Comparison of ENCODE assay signal across 19 cellular contexts in genomic region chr18:28039078-28039477, GRCh38.
DNase-seq lines count a peak whose midpoint lies in the region; ATAC-seq and TF ChIP-seq lines count a peak whose summit lies in the region.
"Had no signal": no experiment of that assay in that cellular context is flagged by ENCODE, and none has a peak within 500 bp of the region (broad histone marks: within the 10 kb centered on the region; RNA-seq: fewer than 3 reads in every experiment).

No MANE protein-coding gene starts in this region.

- H3K4me2 ChIP-seq in IMR-90 (ENCODE audit: low read depth, low read length) (no peak overlapping the region), mammary epithelial cell (ENCODE audit: insufficient read depth, low read depth, low read length) (no peak overlapping the region)

- H2BK15ac ChIP-seq in IMR-90 (ENCODE audit: low read depth, low read length) = no peak overlapping the region

- no peak overlapping the region for H4K8ac ChIP-seq in IMR-90 (ENCODE audit: low read depth in 2 of 2, low read length in 2 of 2)

- no peak overlapping the region for H3K23ac ChIP-seq in IMR-90 (ENCODE audit: low read depth, low read length)

- WGBS in IMR-90 (ENCODE audit: extremely low coverage in 2 of 2, insufficient read length in 1 of 2), 2 experiments = 95% methylated on average over 3 of the region's 5 CpGs; no CpG with 5 or more reads in 1 of the 2 experiments
- WGBS in mammary epithelial cell (ENCODE audit: low coverage, missing lambda C conversion rate) = 89% methylated on average over 5 of the region's 5 CpGs

- no peak overlapping the region for H4K91ac ChIP-seq in IMR-90 (ENCODE audit: insufficient read depth, low read depth, low read length)

- POLR2A ChIA-PET in IMR-90 (lab: Charles Lee; ENCODE audit: unreplicated experiment) = no interaction called here

- no peak overlapping the region for H3K18ac ChIP-seq in IMR-90 (ENCODE audit: low read depth, low read length)

- H3K4me3 ChIP-seq in IMR-90 (ENCODE audit: insufficient read depth, low read depth, low read length) (no peak overlapping the region), mammary epithelial cell (replicated peaks in 1 of 3; ENCODE audit: insufficient read depth in 1 of 3, low read depth in 2 of 3, low read length in 3 of 3) (no peak overlapping the region)
- H3K4me3 ChIP-seq: body of pancreas, skin epidermis had no signal

- H2AK5ac ChIP-seq in IMR-90 (ENCODE audit: low read depth, low read length) = peak overlapping the region; percentile 42

- DNase-seq in A172 (ENCODE audit: low spot score) (peak; percentile 89), IMR-90 (peak; percentile 34), mammary epithelial cell (peak; percentile 3), islet precursor cell (peak; percentile 62), superior temporal gyrus (ENCODE audit: extremely low spot score) (no peak), NK-92 (lab: John Stamatoyannopoulos, UW; ENCODE audit: unreplicated experiment) (no peak), iPS-NIHi7 (ENCODE audit: extremely low spot score) (no peak)
- DNase-seq in NK-92 treated with Interleukin-12 subunit alpha and Interleukin-12 subunit beta, amount 100 ng/mL, for 24 hours (lab: John Stamatoyannopoulos, UW) = no peak
- DNase-seq: activated CD8-positive, alpha-beta memory T cell treated with anti-CD3 and anti-CD28 coated beads for 24 hours; activated gamma-delta T cell; body of pancreas; COR-L47; head of caudate nucleus; natural killer cell; NCI-H1105; NCI-H2227 treated with DMSO at 0.1 percent for 48 hours; stimulated activated naive CD8-positive, alpha-beta T cell treated with anti-CD3 and anti-CD28 coated beads, Interleukin-15, Interleukin-2, amounts not matched to agents 100 U/mL and 50 U/mL, for 24 hours had no signal

- TF ChIP-seq CTCF in IMR-90 (conservative IDR thresholded peaks at IDR 0.05; ENCODE audit: low read depth, low read length) (no peak), mammary epithelial cell (conservative IDR thresholded peaks at IDR 0.05 in 1 of 2, IDR thresholded peaks at IDR 0.05 in 1 of 2; ENCODE audit: extremely low read depth in 1 of 2, insufficient read depth in 1 of 2, low read depth in 1 of 2, low read length in 2 of 2) (no peak)

- H3K79me2 ChIP-seq in mammary epithelial cell (ENCODE audit: insufficient read depth, low read length) = no peaks in the 10 kb centered on the region

- no peaks in the 10 kb centered on the region for H3K9me3 ChIP-seq in IMR-90 (ENCODE audit: control insufficient read depth, insufficient read depth, low read length)
- H3K9me3 ChIP-seq in mammary epithelial cell (replicated peaks; ENCODE audit: insufficient read depth, low read length) = no peaks in the 10 kb centered on the region
- H3K9me3 ChIP-seq: body of pancreas had no signal

- H4K20me1 ChIP-seq in IMR-90 (ENCODE audit: insufficient read depth, low read length) (no peaks in the 10 kb centered on the region), mammary epithelial cell (ENCODE audit: insufficient read depth, low read length) (no peaks in the 10 kb centered on the region)

- no peak overlapping the region for H3K27ac ChIP-seq in IMR-90 (ENCODE audit: insufficient read depth, low read length)
- no peak overlapping the region for H3K27ac ChIP-seq in mammary epithelial cell (ENCODE audit: insufficient read depth, low read depth, low read length)
- H3K27ac ChIP-seq: body of pancreas, skin epidermis, VCaP had no signal

- no peak for TF ChIP-seq RAD21 in IMR-90 (IDR thresholded peaks at IDR 0.05; ENCODE audit: low read length)

- in situ Hi-C loops in IMR-90 (cut with MboI; ENCODE audit: low sequenced_read_pairs) = no loop called here
- in situ Hi-C loops in mammary epithelial cell (cut with MboI; ENCODE audit: low sequenced_read_pairs in 2 of 2) = no loop called here

- dilution Hi-C loops in IMR-90 (cut with HindIII; ENCODE audit: low sequenced_read_pairs, unreplicated experiment) = no loop called here
- dilution Hi-C loops in mammary epithelial cell (cut with HindIII; ENCODE audit: low sequenced_read_pairs) = no loop called here

- no peak overlapping the region for H3K4ac ChIP-seq in IMR-90 (ENCODE audit: low read depth, low read length)

- H3K36me3 ChIP-seq in IMR-90 (ENCODE audit: control insufficient read depth, insufficient read depth, low read length) (no peaks in the 10 kb centered on the region), mammary epithelial cell (ENCODE audit: insufficient read depth, low read length) (no peaks in the 10 kb centered on the region)

- CTCF ChIA-PET in IMR-90 (lab: Yijun Ruan, JAX) (no interaction called here), mammary epithelial cell (lab: Charles Lee; ENCODE audit: low non-redundant PET) (interaction anchor here (0.6 kb wide), 1 partner anchor 44 kb away, joined by 3 read pairs; no protein-coding TSS in a partner anchor)

- H3K9me1 ChIP-seq in IMR-90 (ENCODE audit: insufficient read depth, low read length) = peaks cover 3% of the 10 kb centered on the region

- H2AK9ac ChIP-seq in IMR-90 (replicated peaks; ENCODE audit: low read depth, low read length, poor library complexity) = no peak overlapping the region

- H3K14ac ChIP-seq in IMR-90 (replicated peaks; ENCODE audit: low read depth, low read length) = no peak overlapping the region

- H3K9ac ChIP-seq in IMR-90 (ENCODE audit: low read depth, low read length) = no peak overlapping the region
- no peak overlapping the region for H3K9ac ChIP-seq in mammary epithelial cell (ENCODE audit: insufficient read depth, low read length)

- intact Hi-C loops in IMR-90 (cut with micrococcal nuclease) (no loop called here), mammary epithelial cell (cut with micrococcal nuclease) (no loop called here)

- no peak overlapping the region for H2BK5ac ChIP-seq in IMR-90 (ENCODE audit: low read depth, low read length, poor library complexity, severe bottlenecking)

- H3K56ac ChIP-seq in IMR-90 (ENCODE audit: extremely low read depth, insufficient read depth, low read length) = no peak overlapping the region

- no peak for ATAC-seq in IMR-90 (ENCODE audit: low read depth)
- ATAC-seq: body of pancreas; natural killer cell; stimulated activated naive CD8-positive, alpha-beta T cell treated with anti-CD3 and anti-CD28 coated beads, Interleukin-15, Interleukin-2, amounts not matched to agents 100 U/mL and 50 U/mL, for 24 hours had no signal

- H3K79me1 ChIP-seq in IMR-90 (ENCODE audit: low read depth in 1 of 2, low read length in 2 of 2) = peaks cover 8 to 23% of the 10 kb centered on the region in 2 experiments; a peak in 3 of 4 replicates

- no peak for TF ChIP-seq POLR2A in IMR-90 (IDR thresholded peaks at IDR 0.05; ENCODE audit: low read depth, low read length)

- no peak overlapping the region for H4K5ac ChIP-seq in IMR-90 (ENCODE audit: low read depth, low read length)

- H3K27me3 ChIP-seq in IMR-90 (ENCODE audit: control insufficient read depth, insufficient read depth, low read length) (no peaks in the 10 kb centered on the region), mammary epithelial cell (ENCODE audit: insufficient read depth, low read length) (no peaks in the 10 kb centered on the region)
- H3K27me3 ChIP-seq: body of pancreas had no signal

- no TSS peak for BruUV-seq in IMR-90 (replicated peaks; lab: Mats Ljungman, UMichigan)
- no TSS peak for BruUV-seq in mammary epithelial cell (replicated peaks; lab: Mats Ljungman, UMichigan)

- H2BK20ac ChIP-seq in IMR-90 (ENCODE audit: low read depth, low read length) = no peak overlapping the region

- H2AFZ ChIP-seq in IMR-90 (replicated peaks; ENCODE audit: low read length, poor library complexity) (no peak overlapping the region), mammary epithelial cell (ENCODE audit: low read depth, low read length) (no peak overlapping the region)

- H3K4me1 ChIP-seq in IMR-90 (ENCODE audit: control insufficient read depth, insufficient read depth, low read length) (peaks cover 4% of the 10 kb centered on the region), mammary epithelial cell (ENCODE audit: insufficient read depth, low read length) (no peaks in the 10 kb centered on the region)
- H3K4me1 ChIP-seq: body of pancreas had no signal

- no peak overlapping the region for H2BK120ac ChIP-seq in IMR-90 (ENCODE audit: low read depth, low read length)

TF ChIP-seq in IMR-90, 13 proteins besides CTCF, POLR2A, EP300 and RAD21:
- TF ChIP-seq MAZ (IDR thresholded peaks at IDR 0.05; ENCODE audit: borderline replicate concordance, low read depth, low read length) (no peak), CHD1 (IDR thresholded peaks at IDR 0.05; ENCODE audit: low read depth, low read length) (no peak), MXI1 (IDR thresholded peaks at IDR 0.05; ENCODE audit: borderline replicate concordance, low read depth, low read length) (no peak), RCOR1 (IDR thresholded peaks at IDR 0.05; ENCODE audit: insufficient replicate concordance, low read length) (no peak), ELK1 (IDR thresholded peaks at IDR 0.05; ENCODE audit: borderline replicate concordance, low read depth, low read length) (no peak), RFX5 (IDR thresholded peaks at IDR 0.05; ENCODE audit: low read depth, low read length) (no peak), BHLHE40 (IDR thresholded peaks at IDR 0.05; ENCODE audit: low read depth, low read length) (no peak), MAFK (IDR thresholded peaks at IDR 0.05; ENCODE audit: low read depth, low read length) (no peak), FOS (IDR thresholded peaks at IDR 0.05; ENCODE audit: low read depth, low read length) (no peak)
TF ChIP-seq in IMR-90: peak in this region for 0.

Comparison
In these comparisons a context has a peak if more than half of its experiments do, and no peak if none do; other contexts are left out.
1. DNase-seq: peak in A172 (single experiment), IMR-90 (single experiment), mammary epithelial cell (single experiment) and islet precursor cell (single experiment); none in superior temporal gyrus (single experiment), NK-92 treated with Interleukin-12 subunit alpha and Interleukin-12 subunit beta, amount 100 ng/mL, for 24 hours (single experiment), NK-92 (single experiment) and iPS-NIHi7 (single experiment).